12 cellular contexts compared by ENCODE assay signal in genomic region chr3:10053054-10053453, GRCh38. TPM values are rescaled to one million over a fixed set of nuclear protein-coding genes. Genes with fewer than 3 reads are reported as not detected.
"Had no signal": no experiment of that assay in that cellular context is flagged by ENCODE, and none has a peak within 500 bp of the region (broad histone marks: within the 10 kb centered on the region; RNA-seq: fewer than 3 reads in every experiment).

No MANE protein-coding gene starts in this region.

RNA-seq across cellular contexts. Expression of gene FANCD2OS, which starts 55.0 kb away (rescaled TPM):
- total RNA-seq: OCI-LY7, PC-3, PC-9, Peyer's patch, Right ventricle myocardium inferior, Right ventricle myocardium superior, RPMI7951, SJCRH30, SJSA1, SK-MEL-5, T-cell had no signal
- polyA plus RNA-seq: SK-N-SH had no signal
